In the genomic region with DNA sequence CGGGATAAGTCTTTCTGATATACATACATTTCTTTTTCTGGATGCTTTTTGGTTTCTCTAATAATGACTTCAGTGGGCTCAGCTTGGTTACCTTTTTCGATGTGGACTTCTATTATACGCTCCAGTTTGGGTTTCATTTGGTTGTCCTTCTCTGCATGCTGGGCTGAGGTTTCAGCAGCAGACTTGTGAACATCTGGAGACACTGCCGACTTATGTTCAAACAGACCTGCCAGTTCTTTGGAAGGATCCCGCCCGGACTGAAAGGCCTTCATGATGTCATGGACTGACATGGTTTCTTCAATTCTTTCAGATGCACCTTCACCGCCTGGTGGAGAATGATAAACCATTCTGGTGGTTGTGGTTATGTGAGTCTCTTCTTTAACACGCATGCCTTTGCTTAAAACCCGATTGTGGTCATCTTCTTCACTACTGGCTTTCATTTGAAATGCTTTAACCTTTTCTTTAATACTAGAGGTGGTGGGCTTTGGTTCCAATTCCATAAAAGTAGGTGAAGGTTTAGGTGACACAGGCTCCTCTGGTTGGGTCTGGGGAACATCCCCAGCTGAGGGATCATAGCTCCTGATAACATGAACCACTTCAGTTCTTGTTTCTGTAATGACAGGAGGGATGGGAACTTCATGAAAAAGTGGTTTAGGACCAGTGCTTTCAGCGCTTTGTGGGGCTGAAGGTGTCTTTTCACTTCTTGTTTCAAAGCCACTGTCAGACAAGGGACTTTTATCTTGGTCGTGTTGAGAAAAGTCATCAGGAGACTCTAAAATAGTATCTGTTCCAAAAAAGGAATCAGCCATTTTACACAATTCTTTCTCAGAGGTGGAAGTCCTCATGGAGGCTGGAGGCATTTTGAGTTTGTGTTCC, we compare ENCODE assay signal across 11 cellular contexts.
DNase-seq lines count a peak whose midpoint lies in the region; ATAC-seq, FAIRE-seq and TF ChIP-seq lines count a peak whose summit lies in the region.
"Had no signal": no experiment of that assay in that cellular context is flagged by ENCODE, and none has a peak within 500 bp of the region (broad histone marks: within the 10 kb centered on the region; RNA-seq: fewer than 3 reads in every experiment).

No MANE protein-coding gene starts in this region.

- peaks cover 0 to 9% of the 10 kb centered on the region in 2 experiments for H3K36me3 ChIP-seq in mesenchymal stem cell (ENCODE audit: control insufficient read depth in 1 of 2, insufficient read depth in 2 of 2, low read depth in 1 of 2, low read length in 2 of 2)
- H3K36me3 ChIP-seq in HepG2 (replicated peaks in 1 of 2; ENCODE audit: control insufficient read depth in 1 of 2, insufficient read depth in 2 of 2, low read length in 2 of 2): no peaks in the 10 kb centered on the region

- in situ Hi-C loops in GM13977 (cut with MboI; ENCODE audit: low pct_unique_long_range_greater_than_20kb, low sequenced_read_pairs, unreplicated experiment) (no loop called here), HepG2 (cut with HindIII; ENCODE audit: extremely low pct_ligation_motif_present, low pct_unique_long_range_greater_than_20kb) (no loop called here)

- no peak overlapping the region for H2BK5ac ChIP-seq in mesenchymal stem cell (ENCODE audit: low read depth, low read length, poor library complexity, severe bottlenecking)

- H2BK120ac ChIP-seq in mesenchymal stem cell (ENCODE audit: low read depth, low read length): no peak overlapping the region

- H3K9ac ChIP-seq in mesenchymal stem cell (ENCODE audit: low read length) (no peak overlapping the region), HepG2 (ENCODE audit: insufficient read depth, low read depth, low read length) (no peak overlapping the region)

- no peaks in the 10 kb centered on the region for H4K20me1 ChIP-seq in HepG2 (ENCODE audit: insufficient read depth, low read length)

- peak; percentile 92 for ATAC-seq in GM19438 (IDR thresholded peaks at IDR 0.05; ENCODE audit: low read depth, unreplicated experiment)
- ATAC-seq in HG02798 (IDR thresholded peaks at IDR 0.05; ENCODE audit: poor library complexity, unreplicated experiment): peak; percentile 88
- peak; percentile 89 for ATAC-seq in HG03442 (IDR thresholded peaks at IDR 0.05; ENCODE audit: unreplicated experiment)
- ATAC-seq in HepG2: no peak

- DNase-seq in GM13977 (ENCODE audit: low spot score) (peak; percentile 39), mesenchymal stem cell (no peak), NCI-H146 treated with DMSO at 0.1 percent for 48 hours (lab: John Stamatoyannopoulos, UW; ENCODE audit: unreplicated experiment) (no peak), HepG2 (ENCODE audit: low spot score) (no peak), COR-L47 (lab: John Stamatoyannopoulos, UW) (no peak)
- DNase-seq: activated naive CD4-positive, alpha-beta T cell treated with anti-CD3 and anti-CD28 coated beads, Interleukin-2, amount 10 ng/mL, durations not matched to agents 7 days and 5 days; naive B cell; NCI-H82 had no signal

- no peak overlapping the region for H4K8ac ChIP-seq in mesenchymal stem cell (ENCODE audit: low read length)

- H4K91ac ChIP-seq in mesenchymal stem cell (ENCODE audit: low read length): no peak overlapping the region

- no peak overlapping the region for H2AFZ ChIP-seq in mesenchymal stem cell (ENCODE audit: low read depth, low read length)
- no peak overlapping the region for H2AFZ ChIP-seq in HepG2 (ENCODE audit: low read length)

- no peaks in the 10 kb centered on the region for H3K4me1 ChIP-seq in mesenchymal stem cell (ENCODE audit: control insufficient read depth, insufficient read depth, low read depth, low read length)
- no peaks in the 10 kb centered on the region for H3K4me1 ChIP-seq in HepG2 (ENCODE audit: insufficient read depth, low read length)

- no peak overlapping the region for H3K18ac ChIP-seq in mesenchymal stem cell (ENCODE audit: low read depth in 1 of 2, low read length in 2 of 2)

- intact Hi-C loops in HepG2 (cut with micrococcal nuclease; ENCODE audit: unreplicated experiment): no loop called here

- POLR2A ChIA-PET in HepG2 (lab: Yijun Ruan, JAX): no interaction called here

- no peak overlapping the region for H3K14ac ChIP-seq in mesenchymal stem cell (ENCODE audit: low read length in 2 of 2)

- no peak for FAIRE-seq in HepG2 (lab: Jason Lieb, UNC)

- no peak overlapping the region for H3K23ac ChIP-seq in mesenchymal stem cell (ENCODE audit: low read length in 2 of 2)

- no peak overlapping the region for H2BK15ac ChIP-seq in mesenchymal stem cell (ENCODE audit: low read depth, poor library complexity, severe bottlenecking)

- no peaks in the 10 kb centered on the region for H3K79me2 ChIP-seq in HepG2 (ENCODE audit: insufficient read depth, low read length)

- TF ChIP-seq EP300 in HepG2 (IDR thresholded peaks at IDR 0.05; ENCODE audit: low read depth in 2 of 2, low read length in 2 of 2) (no peak), HepG2 (CRISPR knock-in tag; IDR thresholded peaks at IDR 0.05; ENCODE audit: borderline replicate concordance) (no peak)

- peaks cover 0 to 11% of the 10 kb centered on the region in 2 experiments for H3K27me3 ChIP-seq in mesenchymal stem cell (ENCODE audit: control insufficient read depth in 1 of 2, insufficient read depth in 1 of 2, low read length in 2 of 2)
- H3K27me3 ChIP-seq in HepG2 (ENCODE audit: control insufficient read depth in 1 of 2, insufficient read depth in 2 of 2, low read length in 2 of 2): peaks cover 0 to 25% of the 10 kb centered on the region in 2 experiments; a peak in 3 of 5 replicates

- H3K27ac ChIP-seq in mesenchymal stem cell (ENCODE audit: low read length, poor library complexity, severe bottlenecking): no peak overlapping the region
- H3K27ac ChIP-seq in HepG2 (ENCODE audit: extremely low read length, insufficient read depth, low read length): no peak overlapping the region

- CTCF ChIA-PET in HepG2 (lab: Yijun Ruan, JAX; ENCODE audit: low intra/inter-chr PET ratio, low total read pairs): no interaction called here

- H3K9me3 ChIP-seq in mesenchymal stem cell (ENCODE audit: control insufficient read depth, low read length): no peaks in the 10 kb centered on the region
- no peaks in the 10 kb centered on the region for H3K9me3 ChIP-seq in HepG2 (ENCODE audit: low read length)

- no peaks in the 10 kb centered on the region for H3K79me1 ChIP-seq in mesenchymal stem cell (replicated peaks; ENCODE audit: low read length, poor library complexity, severe bottlenecking)

- no peak overlapping the region for H2AK5ac ChIP-seq in mesenchymal stem cell (ENCODE audit: low read length, severe bottlenecking)

- TF ChIP-seq POLR2A in HepG2 (IDR thresholded peaks at IDR 0.05; ENCODE audit: insufficient read depth in 1 of 2, low read depth in 2 of 2, low read length in 2 of 2): no peak

- no peak for TF ChIP-seq CTCF in GM13977 (IDR thresholded peaks at IDR 0.05; ENCODE audit: extremely low read depth, insufficient read depth, missing control alignments)
- TF ChIP-seq CTCF in HepG2 (CRISPR knock-in tag; IDR thresholded peaks at IDR 0.05): no peak

- H3K4me2 ChIP-seq in mesenchymal stem cell (ENCODE audit: low read length, poor library complexity, severe bottlenecking) (no peak overlapping the region), HepG2 (ENCODE audit: low read depth, low read length) (no peak overlapping the region)

- TF ChIP-seq RAD21 in HepG2 (CRISPR knock-in tag; IDR thresholded peaks at IDR 0.05): no peak

- BruUV-seq in HepG2 (replicated peaks; lab: Mats Ljungman, UMichigan): no TSS peak

- no peak overlapping the region for H3K4ac ChIP-seq in mesenchymal stem cell (ENCODE audit: low read depth in 1 of 2, low read length in 2 of 2)

- no peak overlapping the region for H3K4me3 ChIP-seq in mesenchymal stem cell (ENCODE audit: insufficient read depth in 1 of 2, low read depth in 1 of 2, low read length in 2 of 2)
- H3K4me3 ChIP-seq in HepG2 (replicated peaks in 1 of 3; ENCODE audit: insufficient read depth in 1 of 3, low read depth in 2 of 3, low read length in 3 of 3): no peak overlapping the region

- WGBS in mesenchymal stem cell: 97% methylated on average over 8 of the region's 11 CpGs
- WGBS in HepG2 (ENCODE audit: low lambda C conversion rate): 16% methylated on average over 11 of the region's 11 CpGs

- H2BK12ac ChIP-seq in mesenchymal stem cell (ENCODE audit: low read length in 2 of 2): no peak overlapping the region

TF ChIP-seq in HepG2, 621 proteins besides CTCF, POLR2A, EP300 and RAD21:
- TF ChIP-seq BORCS8-MEF2B (CRISPR knock-in tag; IDR thresholded peaks at IDR 0.05): no peak
- no peak for TF ChIP-seq DMAP1 (CRISPR knock-in tag; IDR thresholded peaks at IDR 0.05)
- TF ChIP-seq ZNF782 (CRISPR knock-in tag; IDR thresholded peaks at IDR 0.05; ENCODE audit: borderline replicate concordance): no peak
- TF ChIP-seq XRCC5 (optimal IDR thresholded peaks at IDR 0.05; ENCODE audit: low read length): no peak
- no peak for TF ChIP-seq CREM (IDR thresholded peaks at IDR 0.05)
- TF ChIP-seq CREM (CRISPR knock-in tag; IDR thresholded peaks at IDR 0.05): no peak
- no peak for TF ChIP-seq MYNN (CRISPR knock-in tag; IDR thresholded peaks at IDR 0.05; ENCODE audit: low read depth)
- TF ChIP-seq FOXK1 (CRISPR knock-in tag; IDR thresholded peaks at IDR 0.05; ENCODE audit: borderline replicate concordance, low read depth): no peak
- no peak for TF ChIP-seq TBX2 (CRISPR knock-in tag; IDR thresholded peaks at IDR 0.05; ENCODE audit: borderline replicate concordance)
